Comparison of ENCODE assay signal across 28 cellular contexts in the genomic region with DNA sequence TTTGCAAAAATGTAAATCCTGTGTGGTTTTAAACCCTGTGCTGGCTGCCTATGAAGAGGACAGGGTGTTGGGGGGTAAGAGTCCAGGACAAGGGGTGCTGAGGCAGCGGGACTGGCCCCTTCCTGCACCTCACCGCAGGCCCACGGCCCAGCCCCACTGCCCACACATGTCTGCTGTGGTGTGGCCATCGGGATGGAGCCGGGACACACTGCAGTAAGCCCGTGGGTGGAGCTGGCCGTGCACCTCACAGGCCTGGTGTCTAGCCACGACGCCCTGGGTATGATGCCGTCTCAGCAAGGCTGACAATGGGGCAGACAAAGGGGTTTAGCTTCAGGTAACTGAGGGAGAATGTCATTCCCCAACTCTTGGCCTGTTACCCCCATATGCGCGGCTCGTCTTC. TPM values are rescaled to one million over a fixed set of nuclear protein-coding genes. Genes with fewer than 3 reads are reported as not detected.
"Had no signal": no experiment of that assay in that cellular context is flagged by ENCODE, and none has a peak within 500 bp of the region (broad histone marks: within the 10 kb centered on the region; RNA-seq: fewer than 3 reads in every experiment).

No MANE protein-coding gene starts in this region.

- H3K4me3 ChIP-seq: breast epithelium, SJCRH30 had no signal

- DNase-seq: activated CD4-positive, alpha-beta T cell treated with anti-CD3 and anti-CD28 coated beads for 48 hours; activated CD4-positive, alpha-beta T cell treated with anti-CD3 and anti-CD28 coated beads, Interleukin-2, amount 50 U/mL, for 4 hours; activated CD4-positive, CD25-positive, alpha-beta regulatory T cell treated with anti-CD3 and anti-CD28 coated beads, Interleukin-2, amount 50 U/mL, for 72 hours; activated CD8-positive, alpha-beta memory T cell treated with anti-CD3 and anti-CD28 coated beads, Interleukin-2, amount 50 U/mL, for 48 hours; activated CD8-positive, alpha-beta T cell treated with anti-CD3 and anti-CD28 coated beads, Interleukin-2, amount 10 ng/mL, durations not matched to agents 7 days and 5 days; activated effector memory CD4-positive, alpha-beta T cell treated with Interleukin-2 at 50 U/mL for 16 hours; activated naive CD4-positive, alpha-beta T cell; activated T-cell treated with anti-CD3 and anti-CD28 coated beads, Interleukin-2, amount 50 U/mL, for 1 hour; aorta; central memory CD4-positive, alpha-beta T cell; KG1; NCI-H1092; NCI-H1417; NCI-H1694; NCI-H2029 treated with DMSO at 0.1 percent for 48 hours; NCI-H345; NCI-H526 treated with DMSO at 0.1 percent for 48 hours; NK-92 treated with Interleukin-12 subunit alpha and Interleukin-12 subunit beta, amount 100 ng/mL, for 24 hours; SJCRH30; SK-N-SH had no signal

- H3K36me3 Mint-ChIP-seq: activated naive CD4-positive, alpha-beta T cell treated with anti-CD3 and anti-CD28 coated beads, Interleukin-2, amount 50 U/mL, for 24 hours had no signal

- H3K4me1 ChIP-seq: breast epithelium, SJCRH30 had no signal

- H3K4me1 Mint-ChIP-seq: WTC11 had no signal

- H3K4me2 ChIP-seq: SK-N-SH had no signal

- H3K27ac ChIP-seq: breast epithelium, SJCRH30 had no signal

- H3K27me3 Mint-ChIP-seq: activated naive CD4-positive, alpha-beta T cell treated with anti-CD3 and anti-CD28 coated beads, Interleukin-2, amount 50 U/mL, for 24 hours had no signal

- H3K4me3 Mint-ChIP-seq: activated CD8-positive, alpha-beta T cell treated with anti-CD3 and anti-CD28 coated beads, Interleukin-2, amount 10 ng/mL, durations not matched to agents 7 days and 5 days; activated naive CD4-positive, alpha-beta T cell treated with anti-CD3 and anti-CD28 coated beads, Interleukin-2, amount 50 U/mL, for 24 hours; activated T-helper 1 cell treated with anti-CD3 and anti-CD28 coated beads, Interleukin-12 subunit alpha, Interleukin-12 subunit beta, Interleukin-2, Interleukin-4 antibody, amounts not matched to agents 30 ng/mL and 10 ng/mL and 1 ng/mL, durations not matched to agents 14 hours and 24 hours and 36 hours; T-helper 1 cell treated with Interleukin-12 subunit alpha and Interleukin-12 subunit beta and Interleukin-4 antibody, amounts not matched to agents 30 μg/mL and 1 μg/mL, for 36 hours; WTC11 had no signal

- H3K9me3 ChIP-seq: breast epithelium, SJCRH30, SK-N-SH had no signal

- H3K27ac Mint-ChIP-seq: activated CD8-positive, alpha-beta T cell treated with anti-CD3 and anti-CD28 coated beads, Interleukin-2, amount 10 ng/mL, durations not matched to agents 7 days and 5 days; activated naive CD4-positive, alpha-beta T cell treated with anti-CD3 and anti-CD28 coated beads, Interleukin-2, amount 50 U/mL, for 24 hours; activated T-helper 1 cell treated with anti-CD3 and anti-CD28 coated beads, Interleukin-12 subunit alpha, Interleukin-12 subunit beta, Interleukin-2, Interleukin-4 antibody, amounts not matched to agents 30 ng/mL and 10 ng/mL and 1 ng/mL, durations not matched to agents 14 hours and 24 hours and 36 hours; T-helper 1 cell treated with Interleukin-12 subunit alpha and Interleukin-12 subunit beta and Interleukin-4 antibody, amounts not matched to agents 30 μg/mL and 1 μg/mL, for 36 hours; WTC11 had no signal

- H3K9me3 Mint-ChIP-seq: activated naive CD4-positive, alpha-beta T cell treated with anti-CD3 and anti-CD28 coated beads, Interleukin-2, amount 50 U/mL, for 24 hours; activated T-helper 1 cell treated with anti-CD3 and anti-CD28 coated beads, Interleukin-12 subunit alpha, Interleukin-12 subunit beta, Interleukin-2, Interleukin-4 antibody, amounts not matched to agents 30 ng/mL and 10 ng/mL and 1 ng/mL, durations not matched to agents 14 hours and 24 hours and 36 hours; T-helper 1 cell treated with Interleukin-12 subunit alpha and Interleukin-12 subunit beta and Interleukin-4 antibody, amounts not matched to agents 30 μg/mL and 1 μg/mL, for 36 hours; WTC11 had no signal

- H3K27me3 ChIP-seq: breast epithelium, SJCRH30 had no signal

- ATAC-seq: activated CD8-positive, alpha-beta T cell treated with anti-CD3 and anti-CD28 coated beads, Interleukin-2, amount 10 ng/mL, durations not matched to agents 7 days and 5 days; Right ventricle myocardium inferior; WTC11 had no signal

- H3K9ac ChIP-seq: SK-N-SH had no signal

RNA-seq across cellular contexts. Expression of a gene that starts 19.6 kb away (rescaled TPM):
- total RNA-seq: MCF 10A, RPMI7951, SJCRH30 had no signal
